Comparison of ENCODE assay signal across 14 cellular contexts in the genomic region with DNA sequence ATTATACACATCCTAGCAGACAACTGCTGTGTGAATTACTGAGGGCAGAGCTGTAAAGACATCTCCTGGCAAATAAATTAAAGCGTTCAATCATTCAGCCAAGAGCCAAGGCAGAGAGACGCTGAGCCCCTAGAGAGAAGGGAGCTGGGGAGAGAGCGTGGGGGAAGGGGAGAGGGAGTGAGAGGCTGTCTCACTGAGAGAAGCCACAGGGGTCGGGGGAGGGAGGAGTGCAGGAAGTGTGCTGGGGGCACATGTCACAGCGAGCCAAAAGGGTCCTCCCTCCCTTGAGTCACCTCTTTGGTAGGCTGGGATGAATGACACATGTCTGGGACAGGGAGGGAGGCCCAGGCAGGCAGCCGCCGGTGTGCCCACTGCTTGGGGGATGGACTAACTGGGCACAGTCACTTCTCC. TPM values are rescaled to one million over a fixed set of nuclear protein-coding genes. Genes with fewer than 3 reads are reported as not detected.
A peak's percentile ranks its signal among the peaks of the same experiment; 100 is the strongest.
DNase-seq lines count a peak whose midpoint lies in the region; ATAC-seq and TF ChIP-seq lines count a peak whose summit lies in the region.
"Had no signal": no experiment of that assay in that cellular context is flagged by ENCODE, and none has a peak within 500 bp of the region (broad histone marks: within the 10 kb centered on the region; RNA-seq: fewer than 3 reads in every experiment).

No MANE protein-coding gene starts in this region.

- H3K4me2 ChIP-seq in OCI-LY7 (ENCODE audit: low read length), result peak overlapping the region; percentile 54

- DNase-seq in A172 (ENCODE audit: low spot score) (peak; percentile 30), Daoy (ENCODE audit: low read depth) (peak; percentile 82), OCI-LY7 (ENCODE audit: low spot score) (peak; percentile 44), glutamatergic neuron (no peak), pons (ENCODE audit: low spot score) (no peak), KG1 (lab: John Stamatoyannopoulos, UW) (no peak)
- DNase-seq in effector CD4-positive, alpha-beta T cell, result no peak
- DNase-seq: activated CD4-positive, alpha-beta memory T cell treated with anti-CD3 and anti-CD28 coated beads for 36 hours; adrenal gland; CD4-positive, alpha-beta T cell; dermis blood vessel endothelial cell; mucosa of descending colon had no signal

- H3K36me3 Mint-ChIP-seq in glutamatergic neuron (ENCODE audit: unreplicated experiment), result peaks cover 6% of the 10 kb centered on the region
- H3K36me3 Mint-ChIP-seq: activated CD4-positive, alpha-beta memory T cell treated with anti-CD3 and anti-CD28 coated beads for 36 hours had no signal

- H3K9me3 Mint-ChIP-seq in glutamatergic neuron (ENCODE audit: unreplicated experiment), result peaks cover 17% of the 10 kb centered on the region
- H3K9me3 Mint-ChIP-seq: activated CD4-positive, alpha-beta memory T cell treated with anti-CD3 and anti-CD28 coated beads for 36 hours; CD4-positive, alpha-beta T cell had no signal

- no TSS peak for BruUV-seq in OCI-LY7 (replicated peaks; lab: Mats Ljungman, UMichigan)

- H3K4me1 ChIP-seq in OCI-LY7 (ENCODE audit: insufficient read depth, low read length, poor library complexity, severe bottlenecking), result peaks cover 82% of the 10 kb centered on the region
- H3K4me1 ChIP-seq: adrenal gland had no signal

- no peaks in the 10 kb centered on the region for H4K20me1 ChIP-seq in OCI-LY7 (ENCODE audit: insufficient read depth, low read length)

- no peaks in the 10 kb centered on the region for H3K79me2 ChIP-seq in OCI-LY7 (ENCODE audit: insufficient read depth, low read depth, low read length)

- peak overlapping the region; percentile 20 for H3K4me3 Mint-ChIP-seq in glutamatergic neuron (ENCODE audit: unreplicated experiment)
- H3K4me3 Mint-ChIP-seq: activated CD4-positive, alpha-beta memory T cell treated with anti-CD3 and anti-CD28 coated beads for 36 hours; CD4-positive, alpha-beta T cell had no signal

- no peaks in the 10 kb centered on the region for H3K9me3 ChIP-seq in OCI-LY7 (ENCODE audit: low read length)
- H3K9me3 ChIP-seq: adrenal gland, mucosa of descending colon had no signal

- H3K4me1 Mint-ChIP-seq in glutamatergic neuron (ENCODE audit: low read depth, unreplicated experiment), result peaks cover 32% of the 10 kb centered on the region

- H3K27ac ChIP-seq in OCI-LY7 (ENCODE audit: low read depth, low read length, poor library complexity, severe bottlenecking), result no peak overlapping the region
- H3K27ac ChIP-seq: adrenal gland had no signal

- intact Hi-C loops in OCI-LY7 (cut with micrococcal nuclease; ENCODE audit: unreplicated experiment), result no loop called here

- no peak for ATAC-seq in GM19452 (IDR thresholded peaks at IDR 0.05; ENCODE audit: unreplicated experiment)
- ATAC-seq: mucosa of descending colon, Panc1 had no signal

- POLR2A ChIA-PET in OCI-LY7 (lab: Charles Lee), result interaction anchor here (0.5 to 2.1 kb wide), 6 partner anchors 9 to 63 kb away, joined by 3 to 6 read pairs (median 3); no protein-coding TSS in a partner anchor

- H3K27ac Mint-ChIP-seq in glutamatergic neuron (ENCODE audit: unreplicated experiment), result no peak overlapping the region
- H3K27ac Mint-ChIP-seq: activated CD4-positive, alpha-beta memory T cell treated with anti-CD3 and anti-CD28 coated beads for 36 hours; CD4-positive, alpha-beta T cell had no signal

- CTCF ChIA-PET in OCI-LY7 (lab: Charles Lee; ENCODE audit: unreplicated experiment), result interaction anchor here (0.6 to 1.7 kb wide), 2 partner anchors 16 to 17 kb away, joined by 3 to 5 read pairs; no protein-coding TSS in a partner anchor

- peak overlapping the region; percentile 9 for H3K4me3 ChIP-seq in OCI-LY7 (ENCODE audit: low read depth, low read length, poor library complexity, severe bottlenecking)
- H3K4me3 ChIP-seq: adrenal gland, mucosa of descending colon had no signal

- TF ChIP-seq CTCF in OCI-LY7 (conservative IDR thresholded peaks at IDR 0.05; ENCODE audit: low read length) (no peak), glutamatergic neuron (IDR thresholded peaks at IDR 0.05; ENCODE audit: partially characterized antibody, unreplicated experiment) (no peak)

- H3K27me3 Mint-ChIP-seq in glutamatergic neuron (ENCODE audit: unreplicated experiment), result peaks cover 13% of the 10 kb centered on the region
- H3K27me3 Mint-ChIP-seq: activated CD4-positive, alpha-beta memory T cell treated with anti-CD3 and anti-CD28 coated beads for 36 hours; CD4-positive, alpha-beta T cell had no signal

- no peaks in the 10 kb centered on the region for H3K36me3 ChIP-seq in OCI-LY7 (ENCODE audit: insufficient read depth, low read length)
- H3K36me3 ChIP-seq: adrenal gland had no signal

- no peaks in the 10 kb centered on the region for H3K9me2 ChIP-seq in OCI-LY7 (ENCODE audit: insufficient read depth, low read length)

- H2AFZ ChIP-seq in OCI-LY7 (ENCODE audit: low read length), result peak overlapping the region; percentile 44; the same call in 1 of the 2 replicates

RNA-seq across cellular contexts. Expression of a gene that starts 21.2 kb away (rescaled TPM):
- 216 and 238 TPM in 2 replicates for total RNA-seq in A172 (2014; rRNA removed; shearing (Covaris generic))
- 237 and 242 TPM in 2 replicates for total RNA-seq in Daoy (2014; rRNA removed; shearing (Covaris generic))
- 532 and 610 TPM in 2 replicates for total RNA-seq in OCI-LY7 (2014; rRNA removed; shearing (Covaris generic))
- total RNA-seq in OCI-LY7 (2022), result 558 and 594 TPM in 2 replicates
- total RNA-seq in glutamatergic neuron (ENCODE audit: unreplicated experiment), result 168 TPM

Comparison
In these comparisons a context has a peak if more than half of its experiments do, and no peak if none do; other contexts are left out.
1. DNase-seq: peak in A172 (single experiment), Daoy (single experiment) and OCI-LY7 (single experiment); none in glutamatergic neuron (single experiment), effector CD4-positive, alpha-beta T cell (single experiment), pons (single experiment) and KG1 (single experiment).